16 cellular contexts compared by ENCODE assay signal in the genomic region with DNA sequence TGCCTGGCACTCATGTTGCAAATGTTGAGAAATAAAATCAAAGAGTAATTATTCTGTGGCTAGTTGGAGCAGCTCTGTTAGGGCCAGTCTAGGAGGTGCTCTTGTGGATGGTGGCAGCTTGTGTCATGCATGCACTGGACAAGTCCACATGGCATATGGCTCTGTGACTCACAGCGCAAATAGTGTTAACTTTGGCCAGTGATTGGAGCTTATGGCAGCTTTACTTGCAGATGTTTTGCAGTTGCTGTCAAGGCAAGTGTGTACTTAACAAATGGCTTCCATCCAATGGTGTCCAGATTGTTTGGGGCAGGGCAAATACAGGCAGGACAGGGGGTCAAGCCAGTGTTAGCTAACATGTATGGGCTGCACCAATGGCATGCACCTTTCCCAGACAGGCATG.
"Had no signal": no experiment of that assay in that cellular context is flagged by ENCODE, and none has a peak within 500 bp of the region (broad histone marks: within the 10 kb centered on the region; RNA-seq: fewer than 3 reads in every experiment).

No MANE protein-coding gene starts in this region.

- H3K9me3 ChIP-seq: thyroid gland had no signal

- ATAC-seq: activated T-cell treated with anti-CD3 and anti-CD28 coated beads, Interleukin-2, amount 50 U/mL, for 72 hours; esophagus mucosa had no signal

- H3K4me1 ChIP-seq: thyroid gland had no signal

- H3K27me3 ChIP-seq: thyroid gland had no signal

- H3K4me3 ChIP-seq: lung, thyroid gland had no signal

- DNase-seq: activated CD4-positive, alpha-beta T cell treated with anti-CD3 and anti-CD28 coated beads, Interleukin-2, amount 50 U/mL, for 4 hours; activated effector memory CD4-positive, alpha-beta T cell treated with anti-CD3 and anti-CD28 coated beads, Interleukin-2, amount 50 U/mL, for 16 hours; activated naive CD4-positive, alpha-beta T cell treated with anti-CD3 and anti-CD28 coated beads, Interleukin-2, amount 50 U/mL, for 16 hours; activated T-cell treated with anti-CD3 and anti-CD28 coated beads, Interleukin-2, amount 50 U/mL, for 72 hours; effector CD4-positive, alpha-beta T cell; foreskin melanocyte; glutamatergic neuron; nucleus accumbens; posterior cingulate gyrus; stimulated activated CD4-positive, alpha-beta T cell treated with anti-CD3 and anti-CD28 coated beads, Interleukin-12 subunit alpha, Interleukin-12 subunit beta, amount 100 ng/mL, for 4 hours; stimulated activated CD4-positive, alpha-beta T cell treated with anti-CD3 and anti-CD28 coated beads, Interleukin-1b, Interleukin-23, amount 100 ng/mL, for 48 hours; stimulated activated CD8-positive, alpha-beta memory T cell treated with anti-CD3 and anti-CD28 coated beads, Interleukin-4, amount 100 ng/mL, for 48 hours; stimulated activated naive CD4-positive, alpha-beta T cell treated with Interleukin-2 at 50 U/mL for 16 hours; thyroid gland had no signal

- H3K36me3 ChIP-seq: thyroid gland had no signal

- H3K27ac ChIP-seq: thyroid gland had no signal
